Comparison of ENCODE assay signal across 1 cellular context in the genomic region with DNA sequence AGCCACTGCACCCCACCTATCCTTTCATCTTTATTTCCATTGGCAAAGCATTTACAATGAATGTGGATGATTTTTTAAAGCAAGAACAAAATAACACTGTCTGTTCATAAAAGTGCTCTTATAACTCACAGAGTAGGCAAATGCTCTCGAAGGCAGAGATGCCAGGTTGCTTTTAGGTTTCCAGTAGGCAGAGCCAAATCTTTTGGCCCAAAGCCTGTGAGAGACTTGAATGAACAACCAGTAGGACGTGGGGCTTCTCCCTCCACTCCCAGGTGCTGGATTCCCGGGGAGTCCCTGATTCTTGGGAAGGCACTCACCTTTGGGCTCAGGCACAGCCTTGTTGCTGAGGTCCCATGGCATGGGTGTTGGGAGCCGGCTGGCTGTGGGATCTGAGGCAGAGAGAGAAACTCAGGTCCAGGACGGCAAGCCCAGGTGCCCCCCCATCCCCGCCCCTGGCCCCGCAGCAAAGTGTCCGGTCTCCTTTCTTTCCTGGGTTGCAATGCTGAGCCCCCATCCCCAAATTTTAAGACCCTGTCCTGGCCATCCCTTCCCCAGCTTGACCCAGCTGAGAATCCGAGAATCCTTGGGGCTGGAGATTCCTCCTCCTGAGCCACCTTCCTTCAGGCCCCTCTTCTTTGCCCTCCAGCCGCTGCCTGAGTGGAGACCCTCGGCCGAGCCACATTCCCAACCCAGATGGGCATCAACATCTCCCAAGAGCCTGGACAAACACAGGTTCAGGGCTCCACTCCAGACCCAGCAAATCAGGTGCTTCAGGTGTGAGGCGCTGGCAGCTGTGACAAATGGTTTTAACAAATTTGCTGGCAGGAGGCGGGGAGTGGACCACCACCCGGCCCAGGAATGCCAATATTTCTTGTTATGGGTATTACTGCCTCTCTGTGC.
TF ChIP-seq lines count a peak whose summit lies in the region.

No MANE protein-coding gene starts in this region.

TF ChIP-seq in GM23338, 12 proteins besides CTCF, POLR2A, EP300 and RAD21 (continued from another document):
- TF ChIP-seq, protein P1, sequence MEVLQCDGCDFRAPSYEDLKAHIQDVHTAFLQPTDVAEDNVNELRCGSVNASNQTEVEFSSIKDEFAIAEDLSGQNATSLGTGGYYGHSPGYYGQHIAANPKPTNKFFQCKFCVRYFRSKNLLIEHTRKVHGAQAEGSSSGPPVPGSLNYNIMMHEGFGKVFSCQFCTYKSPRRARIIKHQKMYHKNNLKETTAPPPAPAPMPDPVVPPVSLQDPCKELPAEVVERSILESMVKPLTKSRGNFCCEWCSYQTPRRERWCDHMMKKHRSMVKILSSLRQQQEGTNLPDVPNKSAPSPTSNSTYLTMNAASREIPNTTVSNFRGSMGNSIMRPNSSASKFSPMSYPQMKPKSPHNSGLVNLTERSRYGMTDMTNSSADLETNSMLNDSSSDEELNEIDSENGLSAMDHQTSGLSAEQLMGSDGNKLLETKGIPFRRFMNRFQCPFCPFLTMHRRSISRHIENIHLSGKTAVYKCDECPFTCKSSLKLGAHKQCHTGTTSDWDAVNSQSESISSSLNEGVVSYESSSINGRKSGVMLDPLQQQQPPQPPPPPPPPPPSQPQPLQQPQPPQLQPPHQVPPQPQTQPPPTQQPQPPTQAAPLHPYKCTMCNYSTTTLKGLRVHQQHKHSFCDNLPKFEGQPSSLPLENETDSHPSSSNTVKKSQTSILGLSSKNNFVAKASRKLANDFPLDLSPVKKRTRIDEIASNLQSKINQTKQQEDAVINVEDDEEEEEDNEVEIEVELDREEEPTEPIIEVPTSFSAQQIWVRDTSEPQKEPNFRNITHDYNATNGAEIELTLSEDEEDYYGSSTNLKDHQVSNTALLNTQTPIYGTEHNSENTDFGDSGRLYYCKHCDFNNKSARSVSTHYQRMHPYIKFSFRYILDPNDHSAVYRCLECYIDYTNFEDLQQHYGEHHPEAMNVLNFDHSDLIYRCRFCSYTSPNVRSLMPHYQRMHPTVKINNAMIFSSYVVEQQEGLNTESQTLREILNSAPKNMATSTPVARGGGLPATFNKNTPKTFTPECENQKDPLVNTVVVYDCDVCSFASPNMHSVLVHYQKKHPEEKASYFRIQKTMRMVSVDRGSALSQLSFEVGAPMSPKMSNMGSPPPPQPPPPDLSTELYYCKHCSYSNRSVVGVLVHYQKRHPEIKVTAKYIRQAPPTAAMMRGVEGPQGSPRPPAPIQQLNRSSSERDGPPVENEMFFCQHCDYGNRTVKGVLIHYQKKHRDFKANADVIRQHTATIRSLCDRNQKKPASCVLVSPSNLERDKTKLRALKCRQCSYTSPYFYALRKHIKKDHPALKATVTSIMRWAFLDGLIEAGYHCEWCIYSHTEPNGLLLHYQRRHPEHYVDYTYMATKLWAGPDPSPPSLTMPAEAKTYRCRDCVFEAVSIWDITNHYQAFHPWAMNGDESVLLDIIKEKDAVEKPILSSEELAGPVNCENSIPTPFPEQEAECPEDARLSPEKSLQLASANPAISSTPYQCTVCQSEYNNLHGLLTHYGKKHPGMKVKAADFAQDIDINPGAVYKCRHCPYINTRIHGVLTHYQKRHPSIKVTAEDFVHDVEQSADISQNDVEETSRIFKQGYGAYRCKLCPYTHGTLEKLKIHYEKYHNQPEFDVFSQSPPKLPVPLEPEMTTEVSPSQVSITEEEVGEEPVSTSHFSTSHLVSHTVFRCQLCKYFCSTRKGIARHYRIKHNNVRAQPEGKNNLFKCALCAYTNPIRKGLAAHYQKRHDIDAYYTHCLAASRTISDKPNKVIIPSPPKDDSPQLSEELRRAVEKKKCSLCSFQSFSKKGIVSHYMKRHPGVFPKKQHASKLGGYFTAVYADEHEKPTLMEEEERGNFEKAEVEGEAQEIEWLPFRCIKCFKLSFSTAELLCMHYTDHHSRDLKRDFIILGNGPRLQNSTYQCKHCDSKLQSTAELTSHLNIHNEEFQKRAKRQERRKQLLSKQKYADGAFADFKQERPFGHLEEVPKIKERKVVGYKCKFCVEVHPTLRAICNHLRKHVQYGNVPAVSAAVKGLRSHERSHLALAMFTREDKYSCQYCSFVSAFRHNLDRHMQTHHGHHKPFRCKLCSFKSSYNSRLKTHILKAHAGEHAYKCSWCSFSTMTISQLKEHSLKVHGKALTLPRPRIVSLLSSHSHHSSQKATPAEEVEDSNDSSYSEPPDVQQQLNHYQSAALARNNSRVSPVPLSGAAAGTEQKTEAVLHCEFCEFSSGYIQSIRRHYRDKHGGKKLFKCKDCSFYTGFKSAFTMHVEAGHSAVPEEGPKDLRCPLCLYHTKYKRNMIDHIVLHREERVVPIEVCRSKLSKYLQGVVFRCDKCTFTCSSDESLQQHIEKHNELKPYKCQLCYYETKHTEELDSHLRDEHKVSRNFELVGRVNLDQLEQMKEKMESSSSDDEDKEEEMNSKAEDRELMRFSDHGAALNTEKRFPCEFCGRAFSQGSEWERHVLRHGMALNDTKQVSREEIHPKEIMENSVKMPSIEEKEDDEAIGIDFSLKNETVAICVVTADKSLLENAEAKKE (CRISPR knock-in tag; IDR thresholded peaks at IDR 0.05) = no peak
- TF ChIP-seq ZNF114 (CRISPR knock-in tag; IDR thresholded peaks at IDR 0.05) (no peak), NANOG (IDR thresholded peaks at IDR 0.05; ENCODE audit: borderline replicate concordance) (no peak)
- TF ChIP-seq, protein P2, sequence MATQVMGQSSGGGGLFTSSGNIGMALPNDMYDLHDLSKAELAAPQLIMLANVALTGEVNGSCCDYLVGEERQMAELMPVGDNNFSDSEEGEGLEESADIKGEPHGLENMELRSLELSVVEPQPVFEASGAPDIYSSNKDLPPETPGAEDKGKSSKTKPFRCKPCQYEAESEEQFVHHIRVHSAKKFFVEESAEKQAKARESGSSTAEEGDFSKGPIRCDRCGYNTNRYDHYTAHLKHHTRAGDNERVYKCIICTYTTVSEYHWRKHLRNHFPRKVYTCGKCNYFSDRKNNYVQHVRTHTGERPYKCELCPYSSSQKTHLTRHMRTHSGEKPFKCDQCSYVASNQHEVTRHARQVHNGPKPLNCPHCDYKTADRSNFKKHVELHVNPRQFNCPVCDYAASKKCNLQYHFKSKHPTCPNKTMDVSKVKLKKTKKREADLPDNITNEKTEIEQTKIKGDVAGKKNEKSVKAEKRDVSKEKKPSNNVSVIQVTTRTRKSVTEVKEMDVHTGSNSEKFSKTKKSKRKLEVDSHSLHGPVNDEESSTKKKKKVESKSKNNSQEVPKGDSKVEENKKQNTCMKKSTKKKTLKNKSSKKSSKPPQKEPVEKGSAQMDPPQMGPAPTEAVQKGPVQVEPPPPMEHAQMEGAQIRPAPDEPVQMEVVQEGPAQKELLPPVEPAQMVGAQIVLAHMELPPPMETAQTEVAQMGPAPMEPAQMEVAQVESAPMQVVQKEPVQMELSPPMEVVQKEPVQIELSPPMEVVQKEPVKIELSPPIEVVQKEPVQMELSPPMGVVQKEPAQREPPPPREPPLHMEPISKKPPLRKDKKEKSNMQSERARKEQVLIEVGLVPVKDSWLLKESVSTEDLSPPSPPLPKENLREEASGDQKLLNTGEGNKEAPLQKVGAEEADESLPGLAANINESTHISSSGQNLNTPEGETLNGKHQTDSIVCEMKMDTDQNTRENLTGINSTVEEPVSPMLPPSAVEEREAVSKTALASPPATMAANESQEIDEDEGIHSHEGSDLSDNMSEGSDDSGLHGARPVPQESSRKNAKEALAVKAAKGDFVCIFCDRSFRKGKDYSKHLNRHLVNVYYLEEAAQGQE (IDR thresholded peaks at IDR 0.05; ENCODE audit: unreplicated experiment) = no peak
